ENCODE assay signal across 8 cellular contexts in the genomic region with DNA sequence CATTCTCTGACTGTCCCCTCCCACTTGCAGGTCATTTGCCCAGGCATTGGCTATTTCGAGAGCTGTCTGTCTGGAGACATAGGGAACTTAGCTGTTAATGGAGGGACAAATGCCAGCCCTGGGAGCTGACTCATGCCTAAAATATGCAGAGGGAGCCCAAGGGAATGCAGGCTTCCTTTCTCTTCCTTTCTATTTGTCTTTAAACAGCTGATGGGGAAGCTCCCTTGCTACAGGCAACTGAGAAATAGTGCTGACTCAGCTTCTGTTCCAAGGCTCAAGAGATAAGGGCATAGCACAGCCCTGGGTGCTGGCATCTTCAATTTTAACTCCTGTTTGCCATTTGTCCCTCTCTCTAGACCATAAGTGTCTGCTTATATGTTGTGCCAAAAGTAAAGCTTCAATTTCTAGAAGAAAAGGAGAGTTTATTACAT.
DNase-seq lines count a peak whose midpoint lies in the region; ATAC-seq and TF ChIP-seq lines count a peak whose summit lies in the region.

No MANE protein-coding gene starts in this region.

- intact Hi-C loops in right lobe of liver (cut with DNase I), result no loop called here
- intact Hi-C loops in uterus (cut with DNase I; ENCODE audit: low total_unique reads), result no loop called here

- H3K27me3 ChIP-seq in right lobe of liver, result no peaks in the 10 kb centered on the region
- no peaks in the 10 kb centered on the region for H3K27me3 ChIP-seq in uterus

- ATAC-seq in right lobe of liver, result peak; percentile 76 to 93 (median 84)
- no peak for ATAC-seq in GM18498 (IDR thresholded peaks at IDR 0.05; ENCODE audit: unreplicated experiment)
- no peak for ATAC-seq in HG02970 (IDR thresholded peaks at IDR 0.05; ENCODE audit: low FRiP score, unreplicated experiment)
- no peak for ATAC-seq in HG03439 (IDR thresholded peaks at IDR 0.05; ENCODE audit: unreplicated experiment)

- no peaks in the 10 kb centered on the region for H3K4me1 ChIP-seq in right lobe of liver
- no peaks in the 10 kb centered on the region for H3K4me1 ChIP-seq in uterus

- DNase-seq in Daoy (ENCODE audit: low read depth) (peak; percentile 93), NCI-H2196 treated with DMSO at 0.1 percent for 48 hours (lab: John Stamatoyannopoulos, UW; ENCODE audit: unreplicated experiment) (peak; percentile 61), dermis microvascular lymphatic vessel endothelial cell (ENCODE audit: low read depth in 2 of 2) (peak; percentile 51 to 91), right lobe of liver (peak in 2 of 3 donors; percentile 44 to 53), uterus (peak; percentile 32 to 69)

- WGBS in right lobe of liver (ENCODE audit: insufficient coverage, low coverage, low lambda C conversion rate, missing lambda C conversion rate), result 50% methylated on average over 1 of the region's 1 CpG

- H3K4me3 ChIP-seq in right lobe of liver, result no peak overlapping the region
- no peak overlapping the region for H3K4me3 ChIP-seq in uterus

- TF ChIP-seq CTCF in right lobe of liver (IDR thresholded peaks at IDR 0.05) (no peak), uterus (IDR thresholded peaks at IDR 0.05) (no peak)

- H3K36me3 ChIP-seq in right lobe of liver (no peaks in the 10 kb centered on the region), uterus (no peaks in the 10 kb centered on the region)

- H3K27ac ChIP-seq in right lobe of liver (no peak overlapping the region), uterus (no peak overlapping the region)

- H3K9me3 ChIP-seq in right lobe of liver (no peaks in the 10 kb centered on the region), uterus (no peaks in the 10 kb centered on the region)

- TF ChIP-seq POLR2A in right lobe of liver (IDR thresholded peaks at IDR 0.05), result no peak
- TF ChIP-seq POLR2A in uterus (IDR thresholded peaks at IDR 0.05), result no peak

Comparison
In these comparisons a context has a peak if more than half of its experiments do, and no peak if none do; other contexts are left out.
1. ATAC-seq: peak in right lobe of liver (4 of 4); none in GM18498 (single experiment), HG02970 (single experiment) and HG03439 (single experiment).
2. Peak in every context shown above with its lines, with median percentiles within 50 percentile points of each other: DNase-seq.